Comparison of ENCODE assay signal across 8 cellular contexts in genomic region chr6:37354526-37355384, GRCh38. TPM values are rescaled to one million over a fixed set of nuclear protein-coding genes. Genes with fewer than 3 reads are reported as not detected.
DNase-seq lines count a peak whose midpoint lies in the region; ATAC-seq and TF ChIP-seq lines count a peak whose summit lies in the region.

No MANE protein-coding gene starts in this region.

- peak overlapping the region; percentile 74 for H3K27ac ChIP-seq in KOPT-K1 (ENCODE audit: low read depth, low read length, poor library complexity, severe bottlenecking)

- H3K27me3 Mint-ChIP-seq in activated T-cell treated with anti-CD3 and anti-CD28 coated beads, Interleukin-2, amount 50 U/mL, for 24 hours = no peaks in the 10 kb centered on the region

- DNase-seq in activated T-cell treated with anti-CD3 and anti-CD28 coated beads, Interleukin-2, amount 50 U/mL, for 24 hours = peak; percentile 49
- DNase-seq in germinal center (ENCODE audit: low spot score) = peak; percentile 48
- DNase-seq in omental fat pad (ENCODE audit: low spot score) = peak; percentile 25
- no peak for DNase-seq in NCI-H187 treated with DMSO at 0.1 percent for 48 hours (lab: John Stamatoyannopoulos, UW)
- DNase-seq in NCI-H524 treated with DMSO at 0.1 percent for 48 hours (lab: John Stamatoyannopoulos, UW) = no peak

- H3K9me3 ChIP-seq in ES-I3 (ENCODE audit: control insufficient read depth, insufficient read depth, low read length) (no peaks in the 10 kb centered on the region), KOPT-K1 (ENCODE audit: insufficient read depth, low read length, poor library complexity, severe bottlenecking) (no peaks in the 10 kb centered on the region)

- peak overlapping the region; percentile 95 for H3K27ac Mint-ChIP-seq in activated T-cell treated with anti-CD3 and anti-CD28 coated beads, Interleukin-2, amount 50 U/mL, for 24 hours

- H3K36me3 ChIP-seq in ES-I3 (ENCODE audit: insufficient read depth, low read length) = no peaks in the 10 kb centered on the region
- no peaks in the 10 kb centered on the region for H3K36me3 ChIP-seq in KOPT-K1 (ENCODE audit: insufficient read depth, low read length)

- TF ChIP-seq CTCF in omental fat pad (IDR thresholded peaks at IDR 0.05) = no peak

- peaks cover 38% of the 10 kb centered on the region for H3K4me1 Mint-ChIP-seq in activated T-cell treated with anti-CD3 and anti-CD28 coated beads, Interleukin-2, amount 50 U/mL, for 24 hours (ENCODE audit: low read depth)

- H3K9ac ChIP-seq in ES-I3 (ENCODE audit: low read depth, low read length) = peak overlapping the region; percentile 99

- H3K9me3 Mint-ChIP-seq in activated T-cell treated with anti-CD3 and anti-CD28 coated beads, Interleukin-2, amount 50 U/mL, for 24 hours = no peaks in the 10 kb centered on the region

- H3K36me3 Mint-ChIP-seq in activated T-cell treated with anti-CD3 and anti-CD28 coated beads, Interleukin-2, amount 50 U/mL, for 24 hours (ENCODE audit: low read depth) = peaks cover 18% of the 10 kb centered on the region

- peaks cover 11% of the 10 kb centered on the region; the same call in 1 of the 2 replicates for H3K4me1 ChIP-seq in ES-I3 (ENCODE audit: insufficient read depth, low read length)

- ATAC-seq in omental fat pad (ENCODE audit: low FRiP score) = peak; percentile 87
- no peak for ATAC-seq in GM18517 (IDR thresholded peaks at IDR 0.05; ENCODE audit: unreplicated experiment)

- H3K4me3 Mint-ChIP-seq in activated T-cell treated with anti-CD3 and anti-CD28 coated beads, Interleukin-2, amount 50 U/mL, for 24 hours = peak overlapping the region; percentile 95

RNA-seq across cellular contexts. Expression of gene RNF8, which starts 1.0 kb away (rescaled TPM):
- total RNA-seq in omental fat pad = 10 to 100 TPM in 3 of 4 donors, 1 to 10 TPM in 1; 9.3 to 17.0 (median 11.8) TPM

Comparison
In these comparisons a context has a peak if more than half of its experiments do, and no peak if none do; other contexts are left out.
1. DNase-seq: peak in activated T-cell treated with anti-CD3 and anti-CD28 coated beads, Interleukin-2, amount 50 U/mL, for 24 hours (single experiment), germinal center (single experiment) and omental fat pad (single experiment); none in NCI-H187 treated with DMSO at 0.1 percent for 48 hours (single experiment) and NCI-H524 treated with DMSO at 0.1 percent for 48 hours (single experiment).